15 cellular contexts compared by ENCODE assay signal in genomic region chr6:6825153-6825847, GRCh38.
DNase-seq lines count a peak whose midpoint lies in the region; ATAC-seq and TF ChIP-seq lines count a peak whose summit lies in the region.
"Had no signal": no experiment of that assay in that cellular context is flagged by ENCODE, and none has a peak within 500 bp of the region (broad histone marks: within the 10 kb centered on the region; RNA-seq: fewer than 3 reads in every experiment).

No MANE protein-coding gene starts in this region.

- H3F3A ChIP-seq in PC-9 (ENCODE audit: insufficient read depth, low read depth), result peaks cover 23% of the 10 kb centered on the region

- no peak overlapping the region for H3K4me3 ChIP-seq in PC-9
- H3K4me3 ChIP-seq in left ventricle myocardium inferior, result no peak overlapping the region
- H3K4me3 ChIP-seq in stomach, result no peak overlapping the region
- no peak overlapping the region for H3K4me3 ChIP-seq in tibial nerve
- H3K4me3 ChIP-seq in aorta (ENCODE audit: low read length in 2 of 2), result no peak overlapping the region
- H3K4me3 ChIP-seq: A549, upper lobe of right lung had no signal

- intact Hi-C loops in PC-9 (cut with micrococcal nuclease; ENCODE audit: unreplicated experiment), result no loop called here
- intact Hi-C loops in left ventricle myocardium inferior (cut with micrococcal nuclease), result no loop called here
- intact Hi-C loops in stomach (cut with DNase I; ENCODE audit: low total_unique reads), result no loop called here
- intact Hi-C loops in activated CD4-positive, alpha-beta T cell treated with anti-CD3 and anti-CD28 coated beads for 36 hours (cut with DNase I, micrococcal nuclease), result no loop called here
- intact Hi-C loops in aorta (cut with DNase I), result no loop called here

- TF ChIP-seq POLR2A in stomach (IDR thresholded peaks at IDR 0.05) (no peak), tibial nerve (IDR thresholded peaks at IDR 0.05) (no peak)

- no peaks in the 10 kb centered on the region for H3K4me1 Mint-ChIP-seq in activated CD4-positive, alpha-beta T cell treated with anti-CD3 and anti-CD28 coated beads for 36 hours
- H3K4me1 Mint-ChIP-seq: activated naive CD4-positive, alpha-beta T cell treated with anti-CD3 and anti-CD28 coated beads, Interleukin-2, amount 50 U/mL, for 24 hours had no signal

- peaks cover 12% of the 10 kb centered on the region for H3K27me3 Mint-ChIP-seq in activated CD4-positive, alpha-beta T cell treated with anti-CD3 and anti-CD28 coated beads for 36 hours
- H3K27me3 Mint-ChIP-seq: activated naive CD4-positive, alpha-beta T cell treated with anti-CD3 and anti-CD28 coated beads, Interleukin-2, amount 50 U/mL, for 24 hours had no signal

- no peak for TF ChIP-seq EP300 in stomach (IDR thresholded peaks at IDR 0.05)
- no peak for TF ChIP-seq EP300 in tibial nerve (IDR thresholded peaks at IDR 0.05)

- H3K27ac Mint-ChIP-seq in activated CD4-positive, alpha-beta T cell treated with anti-CD3 and anti-CD28 coated beads for 36 hours, result no peak overlapping the region

- H3K36me3 ChIP-seq in PC-9 (ENCODE audit: low read depth) (no peaks in the 10 kb centered on the region), left ventricle myocardium inferior (no peaks in the 10 kb centered on the region), stomach (no peaks in the 10 kb centered on the region), tibial nerve (no peaks in the 10 kb centered on the region), aorta (ENCODE audit: control insufficient read depth in 1 of 2, insufficient read depth in 2 of 2, low read length in 1 of 2) (no peaks in the 10 kb centered on the region)
- H3K36me3 ChIP-seq: upper lobe of right lung had no signal

- H3K9me3 ChIP-seq in PC-9 (ENCODE audit: insufficient read depth, low read depth) (no peaks in the 10 kb centered on the region), left ventricle myocardium inferior (replicated peaks) (no peaks in the 10 kb centered on the region), stomach (no peaks in the 10 kb centered on the region), tibial nerve (no peaks in the 10 kb centered on the region), aorta (ENCODE audit: control insufficient read depth, low read length) (no peaks in the 10 kb centered on the region)
- H3K9me3 ChIP-seq: A549, upper lobe of right lung had no signal

- H3K9me3 Mint-ChIP-seq in activated CD4-positive, alpha-beta T cell treated with anti-CD3 and anti-CD28 coated beads for 36 hours (ENCODE audit: low read depth), result no peaks in the 10 kb centered on the region
- H3K9me3 Mint-ChIP-seq: activated naive CD4-positive, alpha-beta T cell treated with anti-CD3 and anti-CD28 coated beads, Interleukin-2, amount 50 U/mL, for 24 hours had no signal

- TSS peak; percentile 59 for BruUV-seq in PC-9 (replicated peaks; lab: Mats Ljungman, UMichigan)

- TF ChIP-seq CTCF in PC-9 (conservative IDR thresholded peaks at IDR 0.05), result no peak
- no peak for TF ChIP-seq CTCF in left ventricle myocardium inferior (IDR thresholded peaks at IDR 0.05; ENCODE audit: borderline replicate concordance)
- TF ChIP-seq CTCF in stomach (IDR thresholded peaks at IDR 0.05), result no peak
- no peak for TF ChIP-seq CTCF in tibial nerve (IDR thresholded peaks at IDR 0.05)

- H3K27ac ChIP-seq in PC-9 (peak overlapping the region; percentile 77), left ventricle myocardium inferior (replicated peaks) (peak overlapping the region; percentile 88), stomach (no peak overlapping the region), tibial nerve (no peak overlapping the region), aorta (ENCODE audit: low read depth in 1 of 2, low read length in 2 of 2) (no peak overlapping the region)
- H3K27ac ChIP-seq: A549 had no signal

- DNase-seq in NCI-H345 (lab: John Stamatoyannopoulos, UW) (peak; percentile 33), NCI-H345 treated with DMSO at 0.1 percent for 48 hours (lab: John Stamatoyannopoulos, UW; ENCODE audit: unreplicated experiment) (no peak), PC-9 (peak; percentile 87 to 88), left ventricle myocardium inferior (no peak), stomach (peak; percentile 47), tibial nerve (ENCODE audit: low spot score in 2 of 2) (no peak), aorta (no peak)
- DNase-seq in activated CD4-positive, alpha-beta T cell treated with anti-CD3 and anti-CD28 coated beads for 36 hours, result no peak
- DNase-seq: activated CD8-positive, alpha-beta memory T cell treated with anti-CD3 and anti-CD28 coated beads for 24 hours; DND-41; islet precursor cell; OCI-M1; upper lobe of right lung had no signal

- no peaks in the 10 kb centered on the region for H3K79me2 ChIP-seq in PC-9 (ENCODE audit: low read depth)

- POLR2A ChIA-PET in PC-9 (lab: Charles Lee; ENCODE audit: unreplicated experiment), result interaction anchor here (0.5 to 0.7 kb wide), 4 partner anchors 173 to 721 kb away, joined by 3 to 6 read pairs (median 4); no protein-coding TSS in a partner anchor
- POLR2A ChIA-PET in activated CD4-positive, alpha-beta T cell treated with anti-CD3 and anti-CD28 coated beads for 36 hours (lab: Charles Lee), result no interaction called here

- H3K4me2 ChIP-seq in PC-9, result peak overlapping the region; percentile 52
- H3K4me2 ChIP-seq: A549 had no signal

- ATAC-seq in activated CD4-positive, alpha-beta T cell treated with anti-CD3 and anti-CD28 coated beads for 36 hours, result no peak
- ATAC-seq in aorta (ENCODE audit: low FRiP score), result no peak

- H3K4me3 Mint-ChIP-seq in activated CD4-positive, alpha-beta T cell treated with anti-CD3 and anti-CD28 coated beads for 36 hours, result no peak overlapping the region
- H3K4me3 Mint-ChIP-seq: activated naive CD4-positive, alpha-beta T cell treated with anti-CD3 and anti-CD28 coated beads, Interleukin-2, amount 50 U/mL, for 24 hours had no signal

- H3K27me3 ChIP-seq in PC-9 (ENCODE audit: insufficient read depth, low read depth) (no peaks in the 10 kb centered on the region), left ventricle myocardium inferior (ENCODE audit: low read depth) (no peaks in the 10 kb centered on the region), stomach (no peaks in the 10 kb centered on the region), tibial nerve (no peaks in the 10 kb centered on the region), aorta (ENCODE audit: control insufficient read depth in 1 of 2, insufficient read depth in 2 of 2, low read length in 1 of 2) (no peaks in the 10 kb centered on the region)
- H3K27me3 ChIP-seq: upper lobe of right lung had no signal

- H2AFZ ChIP-seq in PC-9, result no peak overlapping the region

- H3K36me3 Mint-ChIP-seq in activated CD4-positive, alpha-beta T cell treated with anti-CD3 and anti-CD28 coated beads for 36 hours (ENCODE audit: low read depth), result no peaks in the 10 kb centered on the region
- H3K36me3 Mint-ChIP-seq: activated naive CD4-positive, alpha-beta T cell treated with anti-CD3 and anti-CD28 coated beads, Interleukin-2, amount 50 U/mL, for 24 hours had no signal

- CTCF ChIA-PET in PC-9 (lab: Charles Lee), result interaction anchor here (0.5 to 1.6 kb wide), 2 partner anchors 14 to 453 kb away, joined by 5 to 6 read pairs; no protein-coding TSS in a partner anchor
- CTCF ChIA-PET in activated CD4-positive, alpha-beta T cell treated with anti-CD3 and anti-CD28 coated beads for 36 hours (lab: Charles Lee), result no interaction called here

- no peaks in the 10 kb centered on the region for H4K20me1 ChIP-seq in PC-9 (ENCODE audit: insufficient read depth)

- 54 to 67% (median 65%) methylated on average over 11 of the region's 11 CpGs for WGBS in stomach, 5 donors
- WGBS in tibial nerve, 2 donors, result 78 to 81% methylated on average over 11 of the region's 11 CpGs
- WGBS in aorta, 2 donors, result 57 to 64% methylated on average over 11 of the region's 11 CpGs

- H3K4me1 ChIP-seq in PC-9 (replicated peaks; ENCODE audit: insufficient read depth) (peaks cover 64% of the 10 kb centered on the region), left ventricle myocardium inferior (peaks cover 35% of the 10 kb centered on the region), stomach (peaks cover 7 to 26% (median 16%) of the 10 kb centered on the region in 4 donors), tibial nerve (peaks cover 0 to 6% (median 2%) of the 10 kb centered on the region in 4 donors), aorta (ENCODE audit: control insufficient read depth in 1 of 2, insufficient read depth in 2 of 2, low read length in 2 of 2) (no peaks in the 10 kb centered on the region)
- H3K4me1 ChIP-seq: A549 had no signal

- H3K9me2 ChIP-seq in PC-9 (ENCODE audit: insufficient read depth), result no peaks in the 10 kb centered on the region

Comparison
In these comparisons a context has a peak if more than half of its experiments do, and no peak if none do; other contexts are left out.
1. DNase-seq: peak in NCI-H345 (single experiment), PC-9 (2 of 2) and stomach (single experiment); none in NCI-H345 treated with DMSO at 0.1 percent for 48 hours (single experiment), left ventricle myocardium inferior (single experiment), activated CD4-positive, alpha-beta T cell treated with anti-CD3 and anti-CD28 coated beads for 36 hours (single experiment), tibial nerve (0 of 2) and aorta (0 of 2).
2. H3K27ac ChIP-seq: peak in PC-9 (single experiment) and left ventricle myocardium inferior (single experiment); none in stomach (0 of 5), tibial nerve (0 of 4) and aorta (0 of 2).